1 cellular context compared by ENCODE assay signal in the genomic region with DNA sequence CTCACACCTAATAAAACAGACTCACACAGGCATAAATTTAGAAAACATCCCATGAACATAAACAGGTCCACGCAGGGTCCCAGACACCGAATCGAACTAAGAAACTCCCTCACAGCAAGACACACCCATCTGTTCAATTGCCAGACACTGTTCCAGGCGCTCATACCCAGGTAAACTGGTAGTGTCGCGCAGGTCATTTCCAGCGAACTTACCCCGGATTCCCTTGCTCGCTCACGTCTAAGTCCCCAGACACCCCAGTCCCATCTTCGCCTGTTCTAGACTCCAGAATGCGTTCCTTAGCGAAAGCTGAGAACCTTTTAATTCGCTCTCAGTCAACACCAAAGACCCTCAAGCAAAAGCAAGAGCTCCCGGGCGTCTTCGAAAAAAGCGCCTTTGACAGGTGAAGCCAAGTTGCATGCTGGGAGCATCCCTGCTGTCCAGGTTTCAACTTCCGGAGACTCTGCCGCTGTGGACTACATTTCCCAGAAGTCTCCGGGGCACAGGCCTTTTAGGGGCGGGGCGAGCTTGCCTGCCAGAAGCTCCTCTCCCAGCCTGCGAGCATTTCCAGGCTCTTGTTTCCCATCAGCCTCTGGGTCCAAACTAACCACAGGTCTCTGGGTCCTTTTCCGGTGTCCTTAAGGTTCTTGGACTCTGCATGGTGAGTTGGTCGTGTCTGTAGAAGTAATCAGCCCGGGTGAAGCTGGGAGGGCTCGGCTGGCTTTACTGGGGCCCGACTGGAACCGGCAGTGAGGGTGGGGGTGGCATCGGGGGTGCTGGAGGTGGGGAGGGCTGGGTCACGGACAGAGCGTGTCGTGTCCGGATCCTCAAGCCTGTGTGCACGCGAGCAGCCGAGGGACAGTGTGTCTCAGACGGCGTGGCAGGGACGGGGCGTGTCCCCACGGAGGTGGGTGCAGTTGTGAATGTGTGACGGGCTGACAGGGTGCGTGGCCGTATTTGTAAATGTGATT.
TF ChIP-seq lines count a peak whose summit lies in the region.

A gene (plus strand): TSS at position 535 of the 968 bp plus-strand sequence. CDS start 6,184 bp downstream, outside the sequence.

TF ChIP-seq in HepG2, 621 proteins besides CTCF, POLR2A, EP300 and RAD21 (continued from another document and continues in another):
- TF ChIP-seq, protein P1, sequence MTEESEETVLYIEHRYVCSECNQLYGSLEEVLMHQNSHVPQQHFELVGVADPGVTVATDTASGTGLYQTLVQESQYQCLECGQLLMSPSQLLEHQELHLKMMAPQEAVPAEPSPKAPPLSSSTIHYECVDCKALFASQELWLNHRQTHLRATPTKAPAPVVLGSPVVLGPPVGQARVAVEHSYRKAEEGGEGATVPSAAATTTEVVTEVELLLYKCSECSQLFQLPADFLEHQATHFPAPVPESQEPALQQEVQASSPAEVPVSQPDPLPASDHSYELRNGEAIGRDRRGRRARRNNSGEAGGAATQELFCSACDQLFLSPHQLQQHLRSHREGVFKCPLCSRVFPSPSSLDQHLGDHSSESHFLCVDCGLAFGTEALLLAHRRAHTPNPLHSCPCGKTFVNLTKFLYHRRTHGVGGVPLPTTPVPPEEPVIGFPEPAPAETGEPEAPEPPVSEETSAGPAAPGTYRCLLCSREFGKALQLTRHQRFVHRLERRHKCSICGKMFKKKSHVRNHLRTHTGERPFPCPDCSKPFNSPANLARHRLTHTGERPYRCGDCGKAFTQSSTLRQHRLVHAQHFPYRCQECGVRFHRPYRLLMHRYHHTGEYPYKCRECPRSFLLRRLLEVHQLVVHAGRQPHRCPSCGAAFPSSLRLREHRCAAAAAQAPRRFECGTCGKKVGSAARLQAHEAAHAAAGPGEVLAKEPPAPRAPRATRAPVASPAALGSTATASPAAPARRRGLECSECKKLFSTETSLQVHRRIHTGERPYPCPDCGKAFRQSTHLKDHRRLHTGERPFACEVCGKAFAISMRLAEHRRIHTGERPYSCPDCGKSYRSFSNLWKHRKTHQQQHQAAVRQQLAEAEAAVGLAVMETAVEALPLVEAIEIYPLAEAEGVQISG (CRISPR knock-in tag; IDR thresholded peaks at IDR 0.05), result peak; percentile 70
- TF ChIP-seq PITX1 (CRISPR knock-in tag; IDR thresholded peaks at IDR 0.05) (0 out of 2 replicates have a peak, but pooled peaks have one; percentile 32), MIER3 (CRISPR knock-in tag; IDR thresholded peaks at IDR 0.05; ENCODE audit: borderline replicate concordance) (no peak), FOXK1 (CRISPR knock-in tag; IDR thresholded peaks at IDR 0.05; ENCODE audit: borderline replicate concordance, low read depth) (no peak; the same call in 1 of the 2 replicates), ELF1 (CRISPR knock-in tag; IDR thresholded peaks at IDR 0.05) (peak; percentile 96), TAF1 (CRISPR knock-in tag; IDR thresholded peaks at IDR 0.05) (peak; percentile 49; the same call in 1 of the 2 replicates), ZBTB3 (CRISPR knock-in tag; IDR thresholded peaks at IDR 0.05; ENCODE audit: borderline replicate concordance, low read depth) (no peak), HCFC1 (IDR thresholded peaks at IDR 0.05; ENCODE audit: low read depth, low read length) (peak; percentile 85), NFKB2 (CRISPR knock-in tag; IDR thresholded peaks at IDR 0.05; ENCODE audit: borderline replicate concordance) (no peak), KDM5B (CRISPR knock-in tag; IDR thresholded peaks at IDR 0.05; ENCODE audit: borderline replicate concordance) (peak; percentile 31; the same call in 1 of the 2 replicates), HNF4G (IDR thresholded peaks at IDR 0.05; ENCODE audit: borderline replicate concordance, low read depth, low read length) (no peak), HNF4G (CRISPR knock-in tag; IDR thresholded peaks at IDR 0.05; ENCODE audit: borderline replicate concordance, low read depth) (no peak), RCOR2 (CRISPR knock-in tag; IDR thresholded peaks at IDR 0.05) (no peak), JUN (CRISPR knock-in tag; IDR thresholded peaks at IDR 0.05) (0 out of 2 replicates have a peak, but pooled peaks have one; percentile 2), ZNF572 (CRISPR knock-in tag; IDR thresholded peaks at IDR 0.05) (0 out of 2 replicates have a peak, but pooled peaks have one; percentile 11), HNF4A (CRISPR knock-in tag; IDR thresholded peaks at IDR 0.05) (0 out of 2 replicates have a peak, but pooled peaks have one; percentile 14), SIN3A (IDR thresholded peaks at IDR 0.05; ENCODE audit: borderline replicate concordance, low read depth, low read length) (peak; percentile 67; the same call in 1 of the 2 replicates), ZNF501 (CRISPR knock-in tag; IDR thresholded peaks at IDR 0.05) (peak; percentile 57; the same call in 1 of the 2 replicates), ZNF484 (CRISPR knock-in tag; IDR thresholded peaks at IDR 0.05; ENCODE audit: borderline replicate concordance, low read depth) (no peak), ZNF331 (CRISPR knock-in tag; IDR thresholded peaks at IDR 0.05) (0 out of 2 replicates have a peak, but pooled peaks have one; percentile 22), ZNF207 (IDR thresholded peaks at IDR 0.05; ENCODE audit: borderline replicate concordance) (no peak), SAP130 (CRISPR knock-in tag; IDR thresholded peaks at IDR 0.05; ENCODE audit: low read depth) (peak; percentile 89), ZNF660 (CRISPR knock-in tag; IDR thresholded peaks at IDR 0.05; ENCODE audit: borderline replicate concordance, low read depth) (no peak), JUND (CRISPR knock-in tag; IDR thresholded peaks at IDR 0.05) (no peak), ZNF350 (CRISPR knock-in tag; IDR thresholded peaks at IDR 0.05; ENCODE audit: borderline replicate concordance, low read depth) (peak; percentile 48; the same call in 1 of the 2 replicates), GATA4 (IDR thresholded peaks at IDR 0.05; ENCODE audit: borderline replicate concordance, low read depth) (no peak), ZFY (CRISPR knock-in tag; IDR thresholded peaks at IDR 0.05) (peak; percentile 73), SP2 (CRISPR knock-in tag; IDR thresholded peaks at IDR 0.05) (no peak), SMAD3 (CRISPR knock-in tag; IDR thresholded peaks at IDR 0.05) (0 out of 2 replicates have a peak, but pooled peaks have one; percentile 37), ZNF317 (CRISPR knock-in tag; IDR thresholded peaks at IDR 0.05) (no peak), ZNF460 (CRISPR knock-in tag; IDR thresholded peaks at IDR 0.05; ENCODE audit: borderline replicate concordance) (no peak), SIN3B (IDR thresholded peaks at IDR 0.05; ENCODE audit: low read length) (no peak), HIVEP1 (CRISPR knock-in tag; IDR thresholded peaks at IDR 0.05) (0 out of 2 replicates have a peak, but pooled peaks have one; percentile 43), PHF5A (CRISPR knock-in tag; IDR thresholded peaks at IDR 0.05; ENCODE audit: low read depth, unreplicated experiment) (no peak)
- TF ChIP-seq, protein P2, sequence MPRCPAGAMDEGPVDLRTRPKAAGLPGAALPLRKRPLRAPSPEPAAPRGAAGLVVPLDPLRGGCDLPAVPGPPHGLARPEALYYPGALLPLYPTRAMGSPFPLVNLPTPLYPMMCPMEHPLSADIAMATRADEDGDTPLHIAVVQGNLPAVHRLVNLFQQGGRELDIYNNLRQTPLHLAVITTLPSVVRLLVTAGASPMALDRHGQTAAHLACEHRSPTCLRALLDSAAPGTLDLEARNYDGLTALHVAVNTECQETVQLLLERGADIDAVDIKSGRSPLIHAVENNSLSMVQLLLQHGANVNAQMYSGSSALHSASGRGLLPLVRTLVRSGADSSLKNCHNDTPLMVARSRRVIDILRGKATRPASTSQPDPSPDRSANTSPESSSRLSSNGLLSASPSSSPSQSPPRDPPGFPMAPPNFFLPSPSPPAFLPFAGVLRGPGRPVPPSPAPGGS (CRISPR knock-in tag; IDR thresholded peaks at IDR 0.05), result no peak
- TF ChIP-seq, protein P3, sequence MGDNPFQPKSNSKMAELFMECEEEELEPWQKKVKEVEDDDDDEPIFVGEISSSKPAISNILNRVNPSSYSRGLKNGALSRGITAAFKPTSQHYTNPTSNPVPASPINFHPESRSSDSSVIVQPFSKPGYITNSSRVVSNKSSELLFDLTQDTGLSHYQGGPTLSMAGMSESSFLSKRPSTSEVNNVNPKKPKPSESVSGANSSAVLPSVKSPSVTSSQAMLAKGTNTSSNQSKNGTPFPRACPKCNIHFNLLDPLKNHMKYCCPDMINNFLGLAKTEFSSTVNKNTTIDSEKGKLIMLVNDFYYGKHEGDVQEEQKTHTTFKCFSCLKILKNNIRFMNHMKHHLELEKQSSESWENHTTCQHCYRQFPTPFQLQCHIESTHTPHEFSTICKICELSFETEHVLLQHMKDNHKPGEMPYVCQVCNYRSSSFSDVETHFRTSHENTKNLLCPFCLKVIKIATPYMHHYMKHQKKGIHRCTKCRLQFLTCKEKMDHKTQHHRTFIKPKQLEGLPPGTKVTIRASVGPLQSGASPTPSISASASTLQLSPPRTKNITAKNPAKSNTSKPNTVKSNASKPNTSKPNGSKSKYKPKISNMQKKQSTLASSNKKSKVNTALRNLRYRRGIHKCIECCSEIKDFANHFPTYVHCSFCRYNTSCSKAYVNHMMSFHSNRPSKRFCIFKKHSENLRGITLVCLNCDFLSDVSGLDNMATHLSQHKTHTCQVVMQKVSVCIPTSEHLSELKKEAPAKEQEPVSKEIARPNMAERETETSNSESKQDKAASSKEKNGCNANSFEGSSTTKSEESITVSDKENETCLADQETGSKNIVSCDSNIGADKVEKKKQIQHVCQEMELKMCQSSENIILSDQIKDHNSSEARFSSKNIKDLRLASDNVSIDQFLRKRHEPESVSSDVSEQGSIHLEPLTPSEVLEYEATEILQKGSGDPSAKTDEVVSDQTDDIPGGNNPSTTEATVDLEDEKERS (CRISPR knock-in tag; IDR thresholded peaks at IDR 0.05), result peak; percentile 45; the same call in 1 of the 2 replicates
- TF ChIP-seq, protein P4, sequence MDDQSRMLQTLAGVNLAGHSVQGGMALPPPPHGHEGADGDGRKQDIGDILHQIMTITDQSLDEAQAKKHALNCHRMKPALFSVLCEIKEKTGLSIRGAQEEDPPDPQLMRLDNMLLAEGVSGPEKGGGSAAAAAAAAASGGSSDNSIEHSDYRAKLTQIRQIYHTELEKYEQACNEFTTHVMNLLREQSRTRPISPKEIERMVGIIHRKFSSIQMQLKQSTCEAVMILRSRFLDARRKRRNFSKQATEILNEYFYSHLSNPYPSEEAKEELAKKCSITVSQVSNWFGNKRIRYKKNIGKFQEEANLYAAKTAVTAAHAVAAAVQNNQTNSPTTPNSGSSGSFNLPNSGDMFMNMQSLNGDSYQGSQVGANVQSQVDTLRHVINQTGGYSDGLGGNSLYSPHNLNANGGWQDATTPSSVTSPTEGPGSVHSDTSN (CRISPR knock-in tag; IDR thresholded peaks at IDR 0.05; ENCODE audit: borderline replicate concordance), result no peak
- TF ChIP-seq, protein P5, sequence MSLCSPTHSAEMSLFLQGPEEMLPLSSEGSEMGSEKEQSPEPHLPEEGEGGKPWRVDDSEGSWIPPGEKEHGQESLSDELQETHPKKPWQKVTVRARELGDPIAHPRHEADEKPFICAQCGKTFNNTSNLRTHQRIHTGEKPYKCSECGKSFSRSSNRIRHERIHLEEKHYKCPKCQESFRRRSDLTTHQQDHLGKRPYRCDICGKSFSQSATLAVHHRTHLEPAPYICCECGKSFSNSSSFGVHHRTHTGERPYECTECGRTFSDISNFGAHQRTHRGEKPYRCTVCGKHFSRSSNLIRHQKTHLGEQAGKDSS (CRISPR knock-in tag; IDR thresholded peaks at IDR 0.05; ENCODE audit: borderline replicate concordance, low read depth), result no peak
- TF ChIP-seq, protein P6, sequence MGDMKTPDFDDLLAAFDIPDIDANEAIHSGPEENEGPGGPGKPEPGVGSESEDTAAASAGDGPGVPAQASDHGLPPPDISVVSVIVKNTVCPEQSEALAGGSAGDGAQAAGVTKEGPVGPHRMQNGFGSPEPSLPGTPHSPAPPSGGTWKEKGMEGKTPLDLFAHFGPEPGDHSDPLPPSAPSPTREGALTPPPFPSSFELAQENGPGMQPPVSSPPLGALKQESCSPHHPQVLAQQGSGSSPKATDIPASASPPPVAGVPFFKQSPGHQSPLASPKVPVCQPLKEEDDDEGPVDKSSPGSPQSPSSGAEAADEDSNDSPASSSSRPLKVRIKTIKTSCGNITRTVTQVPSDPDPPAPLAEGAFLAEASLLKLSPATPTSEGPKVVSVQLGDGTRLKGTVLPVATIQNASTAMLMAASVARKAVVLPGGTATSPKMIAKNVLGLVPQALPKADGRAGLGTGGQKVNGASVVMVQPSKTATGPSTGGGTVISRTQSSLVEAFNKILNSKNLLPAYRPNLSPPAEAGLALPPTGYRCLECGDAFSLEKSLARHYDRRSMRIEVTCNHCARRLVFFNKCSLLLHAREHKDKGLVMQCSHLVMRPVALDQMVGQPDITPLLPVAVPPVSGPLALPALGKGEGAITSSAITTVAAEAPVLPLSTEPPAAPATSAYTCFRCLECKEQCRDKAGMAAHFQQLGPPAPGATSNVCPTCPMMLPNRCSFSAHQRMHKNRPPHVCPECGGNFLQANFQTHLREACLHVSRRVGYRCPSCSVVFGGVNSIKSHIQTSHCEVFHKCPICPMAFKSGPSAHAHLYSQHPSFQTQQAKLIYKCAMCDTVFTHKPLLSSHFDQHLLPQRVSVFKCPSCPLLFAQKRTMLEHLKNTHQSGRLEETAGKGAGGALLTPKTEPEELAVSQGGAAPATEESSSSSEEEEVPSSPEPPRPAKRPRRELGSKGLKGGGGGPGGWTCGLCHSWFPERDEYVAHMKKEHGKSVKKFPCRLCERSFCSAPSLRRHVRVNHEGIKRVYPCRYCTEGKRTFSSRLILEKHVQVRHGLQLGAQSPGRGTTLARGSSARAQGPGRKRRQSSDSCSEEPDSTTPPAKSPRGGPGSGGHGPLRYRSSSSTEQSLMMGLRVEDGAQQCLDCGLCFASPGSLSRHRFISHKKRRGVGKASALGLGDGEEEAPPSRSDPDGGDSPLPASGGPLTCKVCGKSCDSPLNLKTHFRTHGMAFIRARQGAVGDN (CRISPR knock-in tag; IDR thresholded peaks at IDR 0.05), result peak; percentile 61
- TF ChIP-seq, protein P7, sequence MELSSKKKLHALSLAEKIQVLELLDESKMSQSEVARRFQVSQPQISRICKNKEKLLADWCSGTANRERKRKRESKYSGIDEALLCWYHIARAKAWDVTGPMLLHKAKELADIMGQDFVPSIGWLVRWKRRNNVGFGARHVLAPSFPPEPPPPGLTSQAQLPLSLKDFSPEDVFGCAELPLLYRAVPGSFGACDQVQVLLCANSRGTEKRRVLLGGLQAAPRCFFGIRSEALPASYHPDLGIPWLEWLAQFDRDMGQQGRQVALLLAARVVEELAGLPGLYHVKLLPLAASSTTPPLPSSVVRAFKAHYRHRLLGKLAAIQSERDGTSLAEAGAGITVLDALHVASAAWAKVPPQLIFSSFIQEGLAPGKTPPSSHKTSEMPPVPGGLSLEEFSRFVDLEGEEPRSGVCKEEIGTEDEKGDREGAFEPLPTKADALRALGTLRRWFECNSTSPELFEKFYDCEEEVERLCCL (CRISPR knock-in tag; IDR thresholded peaks at IDR 0.05; ENCODE audit: borderline replicate concordance), result no peak
- TF ChIP-seq, protein P8, sequence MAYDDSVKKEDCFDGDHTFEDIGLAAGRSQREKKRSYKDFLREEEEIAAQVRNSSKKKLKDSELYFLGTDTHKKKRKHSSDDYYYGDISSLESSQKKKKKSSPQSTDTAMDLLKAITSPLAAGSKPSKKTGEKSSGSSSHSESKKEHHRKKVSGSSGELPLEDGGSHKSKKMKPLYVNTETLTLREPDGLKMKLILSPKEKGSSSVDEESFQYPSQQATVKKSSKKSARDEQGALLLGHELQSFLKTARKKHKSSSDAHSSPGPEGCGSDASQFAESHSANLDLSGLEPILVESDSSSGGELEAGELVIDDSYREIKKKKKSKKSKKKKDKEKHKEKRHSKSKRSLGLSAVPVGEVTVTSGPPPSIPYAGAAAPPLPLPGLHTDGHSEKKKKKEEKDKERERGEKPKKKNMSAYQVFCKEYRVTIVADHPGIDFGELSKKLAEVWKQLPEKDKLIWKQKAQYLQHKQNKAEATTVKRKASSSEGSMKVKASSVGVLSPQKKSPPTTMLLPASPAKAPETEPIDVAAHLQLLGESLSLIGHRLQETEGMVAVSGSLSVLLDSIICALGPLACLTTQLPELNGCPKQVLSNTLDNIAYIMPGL (CRISPR knock-in tag; IDR thresholded peaks at IDR 0.05; ENCODE audit: borderline replicate concordance in 1 of 2, low read depth in 1 of 2), result peak in 1 of 2 experiments; percentile 18; a peak in 1 of 4 replicates
